Comparison of ENCODE assay signal across 23 cellular contexts in the genomic region with DNA sequence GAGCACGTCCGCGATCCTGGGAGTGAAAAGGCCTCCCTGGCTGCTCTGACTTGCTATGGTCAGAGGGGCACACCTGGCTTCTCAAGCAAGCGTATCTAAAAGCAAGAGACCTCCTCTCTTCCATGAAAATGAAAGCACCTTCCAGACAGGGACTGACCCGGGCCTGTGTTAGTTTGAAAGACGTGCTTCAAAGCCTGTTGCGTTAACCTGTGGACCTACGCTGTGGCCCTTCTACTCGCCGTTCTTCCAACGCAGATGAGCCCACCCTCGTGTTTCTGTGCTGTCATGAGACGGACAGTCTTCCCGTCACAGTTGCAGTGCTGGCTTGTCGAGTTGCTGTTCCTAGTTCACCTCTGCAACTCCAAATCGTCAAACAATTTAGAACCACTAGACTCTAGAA. TPM values are rescaled to one million over a fixed set of nuclear protein-coding genes. Genes with fewer than 3 reads are reported as not detected.
DNase-seq lines count a peak whose midpoint lies in the region; ATAC-seq and TF ChIP-seq lines count a peak whose summit lies in the region.
"Had no signal": no experiment of that assay in that cellular context is flagged by ENCODE, and none has a peak within 500 bp of the region (broad histone marks: within the 10 kb centered on the region; RNA-seq: fewer than 3 reads in every experiment).

No MANE protein-coding gene starts in this region.

- no peak overlapping the region for H3K27ac ChIP-seq in BLaER1
- H3K27ac ChIP-seq in esophagus squamous epithelium: no peak overlapping the region

- ATAC-seq in activated CD8-positive, alpha-beta memory T cell treated with anti-CD3 and anti-CD28 coated beads, Interleukin-2, amount 10 ng/mL, durations not matched to agents 7 days and 5 days: no peak
- ATAC-seq in sciatic nerve: no peak
- ATAC-seq in HG02610 (IDR thresholded peaks at IDR 0.05; ENCODE audit: unreplicated experiment): no peak
- ATAC-seq: PC-3 had no signal

- H3K4me1 ChIP-seq in BLaER1 (peaks cover 51% of the 10 kb centered on the region), esophagus squamous epithelium (peaks cover 0 to 17% (median 7%) of the 10 kb centered on the region in 3 donors)
- H3K4me1 ChIP-seq: BE2C, HAP-1 had no signal

- no peaks in the 10 kb centered on the region for H3K36me3 Mint-ChIP-seq in activated CD8-positive, alpha-beta memory T cell treated with anti-CD3 and anti-CD28 coated beads, Interleukin-2, amount 10 ng/mL, durations not matched to agents 7 days and 5 days
- no peaks in the 10 kb centered on the region for H3K36me3 Mint-ChIP-seq in chondrocyte (ENCODE audit: low read depth)
- H3K36me3 Mint-ChIP-seq: CD4-positive, CD25-positive, alpha-beta regulatory T cell had no signal

- H3K9me3 Mint-ChIP-seq in activated CD8-positive, alpha-beta memory T cell treated with anti-CD3 and anti-CD28 coated beads, Interleukin-2, amount 10 ng/mL, durations not matched to agents 7 days and 5 days (ENCODE audit: low read depth): no peaks in the 10 kb centered on the region
- no peaks in the 10 kb centered on the region for H3K9me3 Mint-ChIP-seq in chondrocyte (ENCODE audit: low read depth)
- H3K9me3 Mint-ChIP-seq: HFFc6 had no signal

- TF ChIP-seq POLR2A in esophagus squamous epithelium (IDR thresholded peaks at IDR 0.05): no peak

- no peaks in the 10 kb centered on the region for H4K20me1 ChIP-seq in BLaER1

- H3K27me3 ChIP-seq in BLaER1 (no peaks in the 10 kb centered on the region), esophagus squamous epithelium (no peaks in the 10 kb centered on the region)
- H3K27me3 ChIP-seq: BE2C, MG63 had no signal

- H3K9me3 ChIP-seq in BLaER1: no peaks in the 10 kb centered on the region
- no peaks in the 10 kb centered on the region for H3K9me3 ChIP-seq in esophagus squamous epithelium
- H3K9me3 ChIP-seq: BE2C, HAP-1, MG63 had no signal

- CTCF ChIA-PET in activated CD8-positive, alpha-beta memory T cell treated with anti-CD3 and anti-CD28 coated beads, Interleukin-2, amount 10 ng/mL, durations not matched to agents 7 days and 5 days (lab: Charles Lee): no interaction called here

- intact Hi-C loops in sciatic nerve (cut with DNase I) (no loop called here), esophagus squamous epithelium (cut with DNase I) (no loop called here)

- TF ChIP-seq CTCF in chondrocyte (IDR thresholded peaks at IDR 0.05) (no peak), esophagus squamous epithelium (IDR thresholded peaks at IDR 0.05) (no peak)

- 90 to 91% methylated on average over 15 to 16 of the region's 16 CpGs for WGBS in esophagus squamous epithelium, 2 donors

- H3K4me3 ChIP-seq in BLaER1: no peak overlapping the region
- H3K4me3 ChIP-seq in esophagus squamous epithelium: no peak overlapping the region
- H3K4me3 ChIP-seq: HAP-1, MG63 had no signal

- no peak overlapping the region for H3K9ac ChIP-seq in BLaER1

- peak; percentile 38 for DNase-seq in activated CD8-positive, alpha-beta memory T cell treated with anti-CD3 and anti-CD28 coated beads, Interleukin-2, amount 10 ng/mL, durations not matched to agents 7 days and 5 days
- DNase-seq in activated CD8-positive, alpha-beta memory T cell treated with anti-CD3 and anti-CD28 coated beads, Interleukin-2, amount 50 U/mL, for 4 hours: no peak
- DNase-seq in chondrocyte (ENCODE audit: low spot score) (peak; percentile 53), sciatic nerve (ENCODE audit: low spot score) (peak; percentile 18), NCI-H146 treated with DMSO at 0.1 percent for 48 hours (lab: John Stamatoyannopoulos, UW; ENCODE audit: unreplicated experiment) (no peak), esophagus squamous epithelium (lab: John Stamatoyannopoulos, UW) (no peak)
- DNase-seq: 8988T; ACHN; BE2C; CD4-positive, CD25-positive, alpha-beta regulatory T cell; HFFc6; KG1; MG63; NCI-H1694; NCI-H2029 treated with DMSO at 0.1 percent for 48 hours; NCI-H446 treated with DMSO at 0.1 percent for 48 hours; NCI-H526; NCI-H82; NK-92 treated with Interleukin-12 subunit alpha and Interleukin-12 subunit beta, amount 100 ng/mL, for 24 hours; PC-3 had no signal

- H3K36me3 ChIP-seq in BLaER1: no peaks in the 10 kb centered on the region
- H3K36me3 ChIP-seq in esophagus squamous epithelium: no peaks in the 10 kb centered on the region
- H3K36me3 ChIP-seq: BE2C, HAP-1, MG63 had no signal

- no peaks in the 10 kb centered on the region for H3K4me1 Mint-ChIP-seq in activated CD8-positive, alpha-beta memory T cell treated with anti-CD3 and anti-CD28 coated beads, Interleukin-2, amount 10 ng/mL, durations not matched to agents 7 days and 5 days
- no peaks in the 10 kb centered on the region for H3K4me1 Mint-ChIP-seq in chondrocyte (ENCODE audit: low read depth)
- H3K4me1 Mint-ChIP-seq: CD4-positive, CD25-positive, alpha-beta regulatory T cell had no signal

- H3K27ac Mint-ChIP-seq in activated CD8-positive, alpha-beta memory T cell treated with anti-CD3 and anti-CD28 coated beads, Interleukin-2, amount 10 ng/mL, durations not matched to agents 7 days and 5 days: no peak overlapping the region
- H3K27ac Mint-ChIP-seq in chondrocyte (ENCODE audit: unreplicated experiment): no peak overlapping the region
- H3K27ac Mint-ChIP-seq: CD4-positive, CD25-positive, alpha-beta regulatory T cell; HFFc6 had no signal

- H3K27me3 Mint-ChIP-seq in activated CD8-positive, alpha-beta memory T cell treated with anti-CD3 and anti-CD28 coated beads, Interleukin-2, amount 10 ng/mL, durations not matched to agents 7 days and 5 days: no peaks in the 10 kb centered on the region
- no peaks in the 10 kb centered on the region for H3K27me3 Mint-ChIP-seq in chondrocyte (ENCODE audit: low read depth)

- H3K4me3 Mint-ChIP-seq in activated CD8-positive, alpha-beta memory T cell treated with anti-CD3 and anti-CD28 coated beads, Interleukin-2, amount 10 ng/mL, durations not matched to agents 7 days and 5 days: no peak overlapping the region
- H3K4me3 Mint-ChIP-seq in chondrocyte (ENCODE audit: unreplicated experiment): no peak overlapping the region
- H3K4me3 Mint-ChIP-seq: CD4-positive, CD25-positive, alpha-beta regulatory T cell; HFFc6 had no signal

- H3K4me2 ChIP-seq in BLaER1: peak overlapping the region; percentile 77; the same call in 1 of the 2 replicates

RNA-seq across cellular contexts. Expression of gene GDI2, which starts 15.5 kb away (rescaled TPM):
- 100 to 1,000 TPM; 196 to 263 TPM for total RNA-seq in activated CD8-positive, alpha-beta memory T cell treated with anti-CD3 and anti-CD28 coated beads, Interleukin-2, amount 10 ng/mL, durations not matched to agents 7 days and 5 days
- 254 to 259 TPM (median 256 TPM) in 3 replicates for total RNA-seq in chondrocyte
- total RNA-seq in sciatic nerve: 140 TPM
- 100 to 1,000 TPM; 153 to 299 (median 257) TPM for total RNA-seq in esophagus squamous epithelium

Comparison
In these comparisons a context has a peak if more than half of its experiments do, and no peak if none do; other contexts are left out.
1. DNase-seq: peak in activated CD8-positive, alpha-beta memory T cell treated with anti-CD3 and anti-CD28 coated beads, Interleukin-2, amount 10 ng/mL, durations not matched to agents 7 days and 5 days (single experiment), chondrocyte (single experiment) and sciatic nerve (single experiment); none in activated CD8-positive, alpha-beta memory T cell treated with anti-CD3 and anti-CD28 coated beads, Interleukin-2, amount 50 U/mL, for 4 hours (single experiment), NCI-H146 treated with DMSO at 0.1 percent for 48 hours (single experiment) and esophagus squamous epithelium (single experiment).